ENCODE assay signal across 11 cellular contexts in the genomic region with DNA sequence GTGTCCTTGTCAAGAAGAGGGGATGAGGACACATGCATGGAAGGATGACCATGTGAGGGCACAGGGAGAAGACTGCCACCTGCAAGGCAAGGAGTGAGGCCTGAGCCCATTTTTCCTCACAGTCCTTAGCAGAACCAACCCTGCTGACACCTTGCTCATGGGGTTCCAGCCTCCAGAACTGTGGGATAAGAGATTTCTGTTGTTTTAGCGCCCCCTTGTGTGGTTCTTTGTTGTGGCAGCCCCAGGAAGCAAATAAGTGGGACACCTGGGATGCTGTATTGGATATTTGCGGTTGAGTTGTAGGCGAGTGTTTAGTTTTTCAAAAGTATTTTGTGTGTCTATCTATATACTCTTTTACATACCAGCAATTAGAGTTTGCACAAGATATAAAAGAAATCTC.
A peak's percentile ranks its signal among the peaks of the same experiment; 100 is the strongest.
DNase-seq lines count a peak whose midpoint lies in the region; ATAC-seq and TF ChIP-seq lines count a peak whose summit lies in the region.
"Had no signal": no experiment of that assay in that cellular context is flagged by ENCODE, and none has a peak within 500 bp of the region (broad histone marks: within the 10 kb centered on the region; RNA-seq: fewer than 3 reads in every experiment).

No MANE protein-coding gene starts in this region.

- intact Hi-C loops in CD14-positive monocyte (cut with micrococcal nuclease), result no loop called here

- no peaks in the 10 kb centered on the region for H3K27me3 ChIP-seq in SU-DHL-6 (ENCODE audit: low read length)

- H3K4me3 Mint-ChIP-seq in CD14-positive monocyte, result no peak overlapping the region
- H3K4me3 Mint-ChIP-seq in stimulated activated naive B cell treated with anti-CD40 and anti-IgM and Interleukin-4, amounts not matched to agents 10 μg/mL and 1 μg/mL and 100 μg/mL, for 72 hours, result no peak overlapping the region

- no peaks in the 10 kb centered on the region for H3K9me3 ChIP-seq in SU-DHL-6 (ENCODE audit: insufficient read depth, low read length)

- H3K27me3 Mint-ChIP-seq in CD14-positive monocyte (ENCODE audit: low read depth in 3 of 3), result peaks cover 13 to 34% (median 29%) of the 10 kb centered on the region in 3 donors
- peaks cover 25 to 45% of the 10 kb centered on the region in 2 donors for H3K27me3 Mint-ChIP-seq in stimulated activated naive B cell treated with anti-CD40 and anti-IgM and Interleukin-4, amounts not matched to agents 10 μg/mL and 1 μg/mL and 100 μg/mL, for 72 hours

- H3K36me3 Mint-ChIP-seq in CD14-positive monocyte, result no peaks in the 10 kb centered on the region
- no peaks in the 10 kb centered on the region for H3K36me3 Mint-ChIP-seq in stimulated activated naive B cell treated with anti-CD40 and anti-IgM and Interleukin-4, amounts not matched to agents 10 μg/mL and 1 μg/mL and 100 μg/mL, for 72 hours

- H3K4me3 ChIP-seq in SU-DHL-6 (ENCODE audit: insufficient read depth, low read length, poor library complexity, severe bottlenecking) (no peak overlapping the region), foreskin fibroblast (ENCODE audit: low read depth in 1 of 2, low read length in 2 of 2) (no peak overlapping the region)
- H3K4me3 ChIP-seq: coronary artery had no signal

- H3K36me3 ChIP-seq in SU-DHL-6 (ENCODE audit: low read length), result no peaks in the 10 kb centered on the region

- peaks cover 0 to 3% (median 0%) of the 10 kb centered on the region in 7 donors for H3K9me3 Mint-ChIP-seq in CD14-positive monocyte
- H3K9me3 Mint-ChIP-seq in stimulated activated naive B cell treated with anti-CD40 and anti-IgM and Interleukin-4, amounts not matched to agents 10 μg/mL and 1 μg/mL and 100 μg/mL, for 72 hours, result no peaks in the 10 kb centered on the region

- no peak overlapping the region for H2AFZ ChIP-seq in SU-DHL-6 (ENCODE audit: low read depth, low read length, severe bottlenecking)

- no peak overlapping the region for H3K27ac Mint-ChIP-seq in CD14-positive monocyte
- H3K27ac Mint-ChIP-seq in stimulated activated naive B cell treated with anti-CD40 and anti-IgM and Interleukin-4, amounts not matched to agents 10 μg/mL and 1 μg/mL and 100 μg/mL, for 72 hours, result no peak overlapping the region

- DNase-seq in CD14-positive monocyte (ENCODE audit: low spot score), result no peak
- peak; percentile 14 for DNase-seq in GM20000 (ENCODE audit: low spot score)
- DNase-seq in foreskin fibroblast, result no peak
- DNase-seq in stimulated activated naive B cell treated with anti-CD40 and anti-IgM and Interleukin-4, amounts not matched to agents 10 μg/mL and 1 μg/mL and 100 μg/mL, for 72 hours, result no peak
- DNase-seq in effector CD4-positive, alpha-beta T cell, result no peak
- DNase-seq: left cardiac atrium, NCI-H2029 had no signal

- H3K9ac ChIP-seq in SU-DHL-6 (ENCODE audit: low read length), result no peak overlapping the region

- H3K27ac ChIP-seq in SU-DHL-6 (ENCODE audit: low read depth, low read length), result no peak overlapping the region

- TF ChIP-seq CTCF in CD14-positive monocyte (IDR thresholded peaks at IDR 0.05), result peak; percentile 53
- TF ChIP-seq CTCF in GM20000 (IDR thresholded peaks at IDR 0.05; ENCODE audit: extremely low read depth, missing control alignments), result peak; percentile 48
- peak; percentile 35 for TF ChIP-seq CTCF in SU-DHL-6 (IDR thresholded peaks at IDR 0.05; ENCODE audit: insufficient read depth, low read length, poor library complexity, severe bottlenecking)
- TF ChIP-seq CTCF in foreskin fibroblast (IDR thresholded peaks at IDR 0.05; ENCODE audit: low read depth, low read length), result peak; percentile 25

- ATAC-seq in GM19395 (IDR thresholded peaks at IDR 0.05; ENCODE audit: unreplicated experiment) (no peak), HG03039 (IDR thresholded peaks at IDR 0.05; ENCODE audit: unreplicated experiment) (no peak)
- ATAC-seq in stimulated activated naive B cell treated with anti-CD40 and anti-IgM and Interleukin-4, amounts not matched to agents 10 μg/mL and 1 μg/mL and 100 μg/mL, for 72 hours (replicated peaks), result no peak
- ATAC-seq: left cardiac atrium had no signal

- H3F3A ChIP-seq in SU-DHL-6 (ENCODE audit: insufficient read depth), result no peaks in the 10 kb centered on the region

- no peaks in the 10 kb centered on the region for H3K4me1 Mint-ChIP-seq in CD14-positive monocyte
- H3K4me1 Mint-ChIP-seq in stimulated activated naive B cell treated with anti-CD40 and anti-IgM and Interleukin-4, amounts not matched to agents 10 μg/mL and 1 μg/mL and 100 μg/mL, for 72 hours, result no peaks in the 10 kb centered on the region

- no peak overlapping the region for H3K4me2 ChIP-seq in SU-DHL-6 (ENCODE audit: low read depth, low read length, poor library complexity, severe bottlenecking)

- no peaks in the 10 kb centered on the region for H3K9me2 ChIP-seq in SU-DHL-6 (replicated peaks; ENCODE audit: insufficient read depth, low read length)

- no peaks in the 10 kb centered on the region for H3K79me2 ChIP-seq in SU-DHL-6 (ENCODE audit: insufficient read depth, low read length)

- H4K20me1 ChIP-seq in SU-DHL-6 (ENCODE audit: low read depth, low read length), result no peaks in the 10 kb centered on the region
